25 cellular contexts compared by ENCODE assay signal in genomic region chr15:80186597-80186996, GRCh38.
"Had no signal": no experiment of that assay in that cellular context is flagged by ENCODE, and none has a peak within 500 bp of the region (broad histone marks: within the 10 kb centered on the region; RNA-seq: fewer than 3 reads in every experiment).

No MANE protein-coding gene starts in this region.

- H3K9me3 ChIP-seq: stomach, suprapubic skin, testis, thoracic aorta, thyroid gland, tibial artery, tibial nerve, transverse colon, upper lobe of left lung, upper lobe of right lung, uterus, vagina had no signal

- DNase-seq: stimulated activated CD4-positive, alpha-beta T cell treated with anti-CD3 and anti-CD28 coated beads, Interleukin-2, amount 100 ng/mL, for 48 hours; stimulated activated CD4-positive, alpha-beta T cell treated with anti-CD3 and anti-CD28 coated beads, Interleukin-4, amount 100 ng/mL, for 1 hour; stimulated activated CD4-positive, alpha-beta T cell treated with anti-CD3 and anti-CD28 coated beads, Interleukin-4, amount 100 ng/mL, for 24 hours; stimulated activated CD4-positive, alpha-beta T cell treated with anti-CD3 and anti-CD28 coated beads, Interleukin-4, amount 100 ng/mL, for 4 hours; stimulated activated CD8-positive, alpha-beta memory T cell treated with anti-CD3 and anti-CD28 coated beads, Interleukin-4, amount 100 ng/mL, for 48 hours; stimulated activated naive B cell treated with anti-CD40 and anti-IgM and Interleukin-4, amounts not matched to agents 10 μg/mL and 1 μg/mL and 100 μg/mL, for 72 hours; stimulated activated naive CD4-positive, alpha-beta T cell; stimulated activated naive CD4-positive, alpha-beta T cell treated with Interleukin-2 at 50 U/mL for 16 hours; stimulated activated naive CD8-positive, alpha-beta T cell treated with anti-CD3 and anti-CD28 coated beads, Interleukin-15, amount 100 ng/mL, for 72 hours; stimulated activated naive CD8-positive, alpha-beta T cell treated with anti-CD3 and anti-CD28 coated beads, Interleukin-15, Interleukin-2, amounts not matched to agents 100 U/mL and 50 U/mL, for 24 hours; stomach; testis; thyroid gland; tibial artery; transverse colon; trophoblast cell; upper lobe of left lung; upper lobe of right lung; uterus had no signal

- H3K4me1 ChIP-seq: suprapubic skin, testis, tibial nerve, transverse colon, upper lobe of right lung, uterus, vagina had no signal

- H3K27me3 ChIP-seq: stomach, suprapubic skin, testis, thyroid gland, tibial artery, tibial nerve, transverse colon, upper lobe of left lung, upper lobe of right lung, uterus, vagina had no signal

- H3K36me3 ChIP-seq: transverse colon, uterus had no signal

- H3K4me3 ChIP-seq: stomach, suprapubic skin, testis, thoracic aorta, thyroid gland, tibial artery, tibial nerve, transverse colon, upper lobe of left lung, upper lobe of right lung, uterus, vagina had no signal

- ATAC-seq: stimulated activated effector memory CD8-positive, alpha-beta T cell treated with anti-CD3 and anti-CD28 coated beads, Interleukin-12 subunit alpha, Interleukin-12 subunit beta, amount 100 ng/mL, for 72 hours; stimulated activated memory B cell treated with anti-CD40 and anti-IgM and Interleukin-4, amounts not matched to agents 10 μg/mL and 1 μg/mL and 100 μg/mL, for 72 hours; stimulated activated naive B cell treated with anti-CD40 and anti-IgM and Interleukin-4, amounts not matched to agents 10 μg/mL and 1 μg/mL and 100 μg/mL, for 72 hours; stimulated activated naive CD8-positive, alpha-beta T cell treated with anti-CD3 and anti-CD28 coated beads, Interleukin-15, amount 100 ng/mL, for 72 hours; stimulated activated naive CD8-positive, alpha-beta T cell treated with anti-CD3 and anti-CD28 coated beads, Interleukin-15, Interleukin-2, amounts not matched to agents 100 U/mL and 50 U/mL, for 24 hours; upper lobe of right lung had no signal

- H3K27ac ChIP-seq: stomach, suprapubic skin, testis, thoracic aorta, thyroid gland, tibial artery, tibial nerve, transverse colon, upper lobe of left lung, upper lobe of right lung, uterus, vagina had no signal
